In genomic region chr1:64133036-64133435, GRCh38 we compare ENCODE assay signal across 12 cellular contexts.
A peak's percentile ranks its signal among the peaks of the same experiment; 100 is the strongest.
DNase-seq lines count a peak whose midpoint lies in the region; ATAC-seq and TF ChIP-seq lines count a peak whose summit lies in the region.
"Had no signal": no experiment of that assay in that cellular context is flagged by ENCODE, and none has a peak within 500 bp of the region (broad histone marks: within the 10 kb centered on the region; RNA-seq: fewer than 3 reads in every experiment).

No MANE protein-coding gene starts in this region.

- no peak for TF ChIP-seq CTCF in RWPE1 (conservative IDR thresholded peaks at IDR 0.05; ENCODE audit: low read depth)
- TF ChIP-seq CTCF in osteoblast (IDR thresholded peaks at IDR 0.05; ENCODE audit: extremely low read depth, low read depth, low read length): no peak

- POLR2A ChIA-PET in RWPE1 (lab: Yijun Ruan, JAX; ENCODE audit: low non-redundant PET): no interaction called here

- ATAC-seq in esophagus mucosa (peak; percentile 57), HG03095 (IDR thresholded peaks at IDR 0.05; ENCODE audit: unreplicated experiment) (no peak)
- ATAC-seq: gastroesophageal sphincter, right lobe of liver had no signal

- H2AFZ ChIP-seq in osteoblast (ENCODE audit: low read length): no peak overlapping the region

- H4K20me1 ChIP-seq in osteoblast (ENCODE audit: insufficient read depth, low read length): no peaks in the 10 kb centered on the region

- H3K36me3 ChIP-seq in osteoblast (ENCODE audit: insufficient read depth, low read length): no peaks in the 10 kb centered on the region
- H3K36me3 ChIP-seq: gastroesophageal sphincter, right lobe of liver had no signal

- H3K79me2 ChIP-seq in osteoblast (ENCODE audit: insufficient read depth, low read length): no peaks in the 10 kb centered on the region

- peaks cover 48% of the 10 kb centered on the region for H3K4me1 ChIP-seq in osteoblast (ENCODE audit: insufficient read depth, low read length)
- H3K4me1 ChIP-seq: right lobe of liver had no signal

- H3K4me3 ChIP-seq in osteoblast (ENCODE audit: insufficient read depth, low read length): no peak overlapping the region
- H3K4me3 ChIP-seq: gastroesophageal sphincter, right lobe of liver had no signal

- peak; percentile 89 for DNase-seq in ELR (ENCODE audit: low read depth)
- DNase-seq in RWPE1 (ENCODE audit: low spot score): peak; percentile 90
- DNase-seq in osteoblast (ENCODE audit: insufficient read length, low spot score, missing footprints): peak; percentile 84
- DNase-seq in putamen (ENCODE audit: low spot score): no peak
- no peak for DNase-seq in DMS 273 treated with DMSO at 0.1 percent for 48 hours (lab: John Stamatoyannopoulos, UW)
- no peak for DNase-seq in anterior cingulate cortex (lab: John Stamatoyannopoulos, UW)
- DNase-seq: DMS79 treated with DMSO at 0.1 percent for 48 hours, NCI-H1092, right lobe of liver had no signal

- H3K4me2 ChIP-seq in osteoblast (ENCODE audit: insufficient read depth, low read length): peak overlapping the region; percentile 40

- no peaks in the 10 kb centered on the region for H3K9me3 ChIP-seq in osteoblast (ENCODE audit: low read depth, low read length)
- H3K9me3 ChIP-seq: gastroesophageal sphincter, right lobe of liver had no signal

- CTCF ChIA-PET in RWPE1 (lab: Yijun Ruan, JAX): no interaction called here

- peak overlapping the region; percentile 83 for H3K27ac ChIP-seq in RWPE1
- peak overlapping the region; percentile 85 for H3K27ac ChIP-seq in osteoblast (ENCODE audit: low read depth, low read length)
- H3K27ac ChIP-seq: gastroesophageal sphincter, right lobe of liver had no signal

- no peaks in the 10 kb centered on the region for H3K27me3 ChIP-seq in osteoblast (ENCODE audit: insufficient read depth, low read length)
- H3K27me3 ChIP-seq: gastroesophageal sphincter, right lobe of liver had no signal

Comparison
In these comparisons a context has a peak if more than half of its experiments do, and no peak if none do; other contexts are left out.
1. DNase-seq: peak in ELR (single experiment), RWPE1 (single experiment) and osteoblast (single experiment); none in putamen (single experiment), DMS 273 treated with DMSO at 0.1 percent for 48 hours (single experiment) and anterior cingulate cortex (0 of 58).